In the genomic region with DNA sequence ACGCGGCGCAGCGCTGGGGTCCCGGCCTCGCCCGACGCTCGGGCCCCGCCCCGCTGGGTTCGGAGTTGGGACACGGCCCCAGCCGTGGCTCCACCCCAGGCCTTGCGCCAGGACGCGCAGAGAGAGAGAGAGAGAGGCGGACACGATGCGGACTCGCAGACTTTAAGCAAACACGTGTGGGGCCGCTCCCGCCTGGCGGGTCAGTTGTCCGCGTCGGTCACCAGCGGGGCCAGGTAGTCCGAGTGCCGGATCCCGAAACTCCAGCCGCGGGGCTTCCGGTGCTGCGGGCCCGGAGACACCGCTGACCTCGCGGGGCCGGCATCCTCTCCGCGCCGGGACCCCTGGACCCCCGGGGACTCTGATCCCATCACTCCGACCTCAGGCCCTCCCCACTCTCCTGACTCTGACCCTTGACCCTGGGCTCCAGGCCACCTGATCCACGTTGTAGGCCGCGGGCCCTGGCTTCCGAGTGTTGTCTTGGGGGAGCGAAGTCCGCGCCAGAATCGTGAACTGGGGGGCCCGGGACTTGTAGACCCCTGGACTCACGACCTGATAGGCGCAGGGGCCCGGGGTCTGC, we compare ENCODE assay signal across 8 cellular contexts. TPM values are rescaled to one million over a fixed set of nuclear protein-coding genes. Genes with fewer than 3 reads are reported as not detected.
A peak's percentile ranks its signal among the peaks of the same experiment; 100 is the strongest.
DNase-seq lines count a peak whose midpoint lies in the region; ATAC-seq and TF ChIP-seq lines count a peak whose summit lies in the region.

No MANE protein-coding gene starts in this region.

- peaks cover 35 to 37% of the 10 kb centered on the region in 2 donors for H3K4me1 ChIP-seq in duodenal mucosa (ENCODE audit: control insufficient read depth in 1 of 2, insufficient read depth in 2 of 2, low read length in 2 of 2)
- peaks cover 20 to 43% of the 10 kb centered on the region in 2 donors for H3K4me1 ChIP-seq in thoracic aorta (ENCODE audit: control insufficient read depth in 1 of 2, low read depth in 2 of 2)

- peak overlapping the region; percentile 98 for H3K9ac ChIP-seq in duodenal mucosa (ENCODE audit: low read depth in 1 of 2, low read length in 2 of 2)

- H3K36me3 ChIP-seq in duodenal mucosa (ENCODE audit: control insufficient read depth in 1 of 2, insufficient read depth in 2 of 2, low read length in 2 of 2) (no peaks in the 10 kb centered on the region), thoracic aorta (no peaks in the 10 kb centered on the region)

- H3K27me3 ChIP-seq in duodenal mucosa (ENCODE audit: control insufficient read depth in 1 of 2, insufficient read depth in 2 of 2, low read length in 2 of 2) = no peaks in the 10 kb centered on the region
- H3K27me3 ChIP-seq in thoracic aorta (replicated peaks; ENCODE audit: insufficient read depth) = peaks cover 5% of the 10 kb centered on the region

- H3K9me3 ChIP-seq in duodenal mucosa (ENCODE audit: control insufficient read depth in 1 of 2, low read length in 2 of 2) (no peaks in the 10 kb centered on the region), thoracic aorta (no peaks in the 10 kb centered on the region)

- H3K27ac ChIP-seq in duodenal mucosa (ENCODE audit: low read depth, low read length) = peak overlapping the region; percentile 99
- H3K27ac ChIP-seq in thoracic aorta = peak overlapping the region; percentile 72 to 83

- no peak for TF ChIP-seq CTCF in thoracic aorta (IDR thresholded peaks at IDR 0.05)

- ATAC-seq in HG02678 (IDR thresholded peaks at IDR 0.05; ENCODE audit: unreplicated experiment) = peak; percentile 19
- ATAC-seq in thoracic aorta (ENCODE audit: insufficient number of reproducible peaks, low FRiP score, low read depth) = no peak
- no peak for ATAC-seq in HG02623 (IDR thresholded peaks at IDR 0.05; ENCODE audit: unreplicated experiment)

- peak; percentile 58 for DNase-seq in SKM-1 (lab: John Stamatoyannopoulos, UW; ENCODE audit: unreplicated experiment)
- DNase-seq in lung microvascular endothelial cell (ENCODE audit: low read depth in 2 of 2) = peak; percentile 66 to 70
- DNase-seq in thoracic aorta (ENCODE audit: low spot score) = no peak
- no peak for DNase-seq in NCI-H146 treated with DMSO at 0.1 percent for 48 hours (lab: John Stamatoyannopoulos, UW; ENCODE audit: unreplicated experiment)

- H3K4me3 ChIP-seq in GM08714 (ENCODE audit: low read length) (peak overlapping the region; percentile 79), duodenal mucosa (ENCODE audit: low read depth in 1 of 2, low read length in 2 of 2) (peak overlapping the region; percentile 66 to 85), thoracic aorta (peak overlapping the region; percentile 78)

RNA-seq across cellular contexts. Expression of gene TYMP, which starts 0.6 kb away (rescaled TPM):
- total RNA-seq in lung microvascular endothelial cell (8.9 and 19.8 TPM in 2 replicates), thoracic aorta (10 to 100 TPM; 90.4 to 95.7 TPM)

RNA-seq across cellular contexts. Expression of gene SCO2, which starts 5.0 kb away (rescaled TPM):
- total RNA-seq in lung microvascular endothelial cell (1.3 and 2.4 TPM in 2 replicates), thoracic aorta (1 to 10 TPM; 3.5 to 4.5 TPM)

RNA-seq across cellular contexts. Expression of gene KLHDC7B, which starts 15.3 kb away (rescaled TPM):
- not detected in 2 replicates for total RNA-seq in lung microvascular endothelial cell
- not detected for total RNA-seq in thoracic aorta

RNA-seq across cellular contexts. Expression of gene NCAPH2, which starts 22.3 kb away (rescaled TPM):
- total RNA-seq in lung microvascular endothelial cell = 14.5 and 17.0 TPM in 2 replicates
- total RNA-seq in thoracic aorta = 10 to 100 TPM; 40.8 to 50.4 TPM

RNA-seq across cellular contexts. Expression of gene LMF2, which starts 22.9 kb away (rescaled TPM):
- total RNA-seq in lung microvascular endothelial cell (18.7 and 27.0 TPM in 2 replicates), thoracic aorta (10 to 100 TPM; 61.9 to 87.6 TPM)

Comparison
In these comparisons a context has a peak if more than half of its experiments do, and no peak if none do; other contexts are left out.
1. DNase-seq: peak in SKM-1 (single experiment) and lung microvascular endothelial cell (2 of 2); none in thoracic aorta (single experiment) and NCI-H146 treated with DMSO at 0.1 percent for 48 hours (single experiment).
2. Peak in every context shown above with its lines, with median percentiles within 50 percentile points of each other: H3K4me3 ChIP-seq.